1 cellular context compared by ENCODE assay signal in the genomic region with DNA sequence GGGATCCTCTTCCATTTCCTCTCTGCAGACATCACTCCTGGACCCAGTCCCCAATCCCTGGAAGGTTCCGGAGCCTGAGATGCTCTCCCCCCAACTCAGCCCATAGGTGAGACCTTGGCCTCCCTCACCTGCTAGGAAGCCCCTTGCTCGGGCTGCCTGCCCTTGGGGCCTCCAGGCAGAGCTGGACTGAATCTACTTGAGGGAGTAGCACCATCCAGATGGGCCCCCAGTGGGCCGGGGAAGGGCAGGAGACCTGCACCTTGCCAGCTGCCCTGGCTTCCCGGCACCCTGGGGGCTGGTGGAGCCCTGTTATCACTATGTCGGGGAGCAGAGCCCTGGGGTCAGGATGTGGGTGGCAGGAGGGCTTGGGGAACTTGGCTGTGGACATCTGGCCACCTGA.
TF ChIP-seq lines count a peak whose summit lies in the region.

No MANE protein-coding gene starts in this region.

TF ChIP-seq in H1, 55 proteins besides CTCF, POLR2A, EP300 and RAD21:
- TF ChIP-seq EGR1 (IDR thresholded peaks at IDR 0.05; ENCODE audit: borderline replicate concordance, low read depth, low read length) (no peak), SAP30 (IDR thresholded peaks at IDR 0.05; ENCODE audit: insufficient read depth, insufficient replicate concordance, low read length) (no peak), HDAC6 (IDR thresholded peaks at IDR 0.05; ENCODE audit: low read depth, low read length) (no peak), JUND (IDR thresholded peaks at IDR 0.05; ENCODE audit: low read length) (no peak), TAF7 (optimal IDR thresholded peaks at IDR 0.05; ENCODE audit: borderline replicate concordance, low read depth, low read length) (no peak), CBX8 (IDR thresholded peaks at IDR 0.05; ENCODE audit: borderline replicate concordance, low read depth, low read length) (no peak), RBBP5 (IDR thresholded peaks at IDR 0.05; ENCODE audit: borderline replicate concordance, low read depth, low read length) (no peak), BRCA1 (IDR thresholded peaks at IDR 0.05; ENCODE audit: low read depth, low read length) (no peak), CEBPB (IDR thresholded peaks at IDR 0.05; ENCODE audit: low read depth, low read length) (no peak), SP4 (IDR thresholded peaks at IDR 0.05; ENCODE audit: low read length) (no peak)
